23 cellular contexts compared by ENCODE assay signal in genomic region chr10:83605783-83606182, GRCh38.
"Had no signal": no experiment of that assay in that cellular context is flagged by ENCODE, and none has a peak within 500 bp of the region (broad histone marks: within the 10 kb centered on the region; RNA-seq: fewer than 3 reads in every experiment).

No MANE protein-coding gene starts in this region.

- H3K4me3 Mint-ChIP-seq: activated CD4-positive, alpha-beta T cell treated with anti-CD3 and anti-CD28 coated beads, Interleukin-2, amount 10 ng/mL, durations not matched to agents 7 days and 5 days; activated CD8-positive, alpha-beta memory T cell treated with anti-CD3 and anti-CD28 coated beads, Interleukin-2, amount 10 ng/mL, durations not matched to agents 7 days and 5 days; activated CD8-positive, alpha-beta T cell treated with anti-CD3 and anti-CD28 coated beads for 36 hours; activated naive CD4-positive, alpha-beta T cell treated with anti-CD3 and anti-CD28 coated beads, Interleukin-2, amount 10 ng/mL, durations not matched to agents 7 days and 5 days; endodermal cell; naive thymus-derived CD8-positive, alpha-beta T cell; T-helper 2 cell treated with Interferon-gamma antibody and Interleukin-4, amounts not matched to agents 5 μg/mL and 100 μg/mL, for 36 hours had no signal

- H3K27ac ChIP-seq: body of pancreas, cardiac muscle cell, epithelial cell of prostate, lower lobe of right lung, ovary, psoas muscle, upper lobe of right lung, VCaP had no signal

- H3K9me3 Mint-ChIP-seq: activated CD4-positive, alpha-beta T cell treated with anti-CD3 and anti-CD28 coated beads, Interleukin-2, amount 10 ng/mL, durations not matched to agents 7 days and 5 days; activated naive CD4-positive, alpha-beta T cell treated with anti-CD3 and anti-CD28 coated beads, Interleukin-2, amount 10 ng/mL, durations not matched to agents 7 days and 5 days; endodermal cell had no signal

- H3K36me3 ChIP-seq: cardiac muscle cell, lower lobe of right lung, ovary, upper lobe of right lung had no signal

- DNase-seq: activated CD4-positive, alpha-beta T cell treated with anti-CD3 and anti-CD28 coated beads, Interleukin-2, amount 10 ng/mL, durations not matched to agents 7 days and 5 days; activated CD4-positive, CD25-positive, alpha-beta regulatory T cell treated with anti-CD3 and anti-CD28 coated beads, Interleukin-2, amount 50 U/mL, for 72 hours; activated CD8-positive, alpha-beta memory T cell treated with anti-CD3 and anti-CD28 coated beads, Interleukin-2, amount 10 ng/mL, durations not matched to agents 7 days and 5 days; activated CD8-positive, alpha-beta T cell treated with anti-CD3 and anti-CD28 coated beads for 36 hours; activated effector memory CD4-positive, alpha-beta T cell treated with anti-CD3 and anti-CD28 coated beads, Interleukin-2, amount 50 U/mL, for 16 hours; activated naive CD4-positive, alpha-beta T cell treated with anti-CD3 and anti-CD28 coated beads, Interleukin-2, amount 10 ng/mL, durations not matched to agents 7 days and 5 days; activated T-cell treated with anti-CD3 and anti-CD28 coated beads for 4 hours; body of pancreas; cortex of kidney; kidney; lower lobe of right lung; naive thymus-derived CD8-positive, alpha-beta T cell; ovary; psoas muscle; stimulated activated CD4-positive, alpha-beta T cell treated with anti-CD3 and anti-CD28 coated beads, Interleukin-12 subunit alpha, Interleukin-12 subunit beta, amount 100 ng/mL, for 4 hours; stimulated activated CD4-positive, alpha-beta T cell treated with anti-CD3 and anti-CD28 coated beads, Interleukin-4, amount 100 ng/mL, for 4 hours; stimulated activated naive CD8-positive, alpha-beta T cell treated with anti-CD3 and anti-CD28 coated beads, Interleukin-15, Interleukin-2, amounts not matched to agents 100 U/mL and 50 U/mL, for 24 hours; upper lobe of right lung had no signal

- H3K36me3 Mint-ChIP-seq: activated CD8-positive, alpha-beta memory T cell treated with anti-CD3 and anti-CD28 coated beads, Interleukin-2, amount 10 ng/mL, durations not matched to agents 7 days and 5 days; activated naive CD4-positive, alpha-beta T cell treated with anti-CD3 and anti-CD28 coated beads, Interleukin-2, amount 10 ng/mL, durations not matched to agents 7 days and 5 days; naive thymus-derived CD8-positive, alpha-beta T cell had no signal

- H3K27ac Mint-ChIP-seq: activated CD4-positive, alpha-beta T cell treated with anti-CD3 and anti-CD28 coated beads, Interleukin-2, amount 10 ng/mL, durations not matched to agents 7 days and 5 days; activated CD8-positive, alpha-beta memory T cell treated with anti-CD3 and anti-CD28 coated beads, Interleukin-2, amount 10 ng/mL, durations not matched to agents 7 days and 5 days; activated CD8-positive, alpha-beta T cell treated with anti-CD3 and anti-CD28 coated beads for 36 hours; activated naive CD4-positive, alpha-beta T cell treated with anti-CD3 and anti-CD28 coated beads, Interleukin-2, amount 10 ng/mL, durations not matched to agents 7 days and 5 days; endodermal cell; naive thymus-derived CD8-positive, alpha-beta T cell; T-helper 2 cell treated with Interferon-gamma antibody and Interleukin-4, amounts not matched to agents 5 μg/mL and 100 μg/mL, for 36 hours had no signal

- H3K9me3 ChIP-seq: body of pancreas, lower lobe of right lung, ovary, psoas muscle, upper lobe of right lung had no signal

- H3K4me1 Mint-ChIP-seq: activated naive CD4-positive, alpha-beta T cell treated with anti-CD3 and anti-CD28 coated beads, Interleukin-2, amount 10 ng/mL, durations not matched to agents 7 days and 5 days; naive thymus-derived CD8-positive, alpha-beta T cell had no signal

- H3K4me1 ChIP-seq: body of pancreas, lower lobe of right lung, psoas muscle, upper lobe of right lung had no signal

- H3K27me3 ChIP-seq: body of pancreas, cardiac muscle cell, ovary, upper lobe of right lung had no signal

- H3K4me3 ChIP-seq: body of pancreas, cardiac muscle cell, lower lobe of right lung, ovary, psoas muscle, upper lobe of right lung had no signal

- H3K27me3 Mint-ChIP-seq: activated CD4-positive, alpha-beta T cell treated with anti-CD3 and anti-CD28 coated beads, Interleukin-2, amount 10 ng/mL, durations not matched to agents 7 days and 5 days; activated CD8-positive, alpha-beta memory T cell treated with anti-CD3 and anti-CD28 coated beads, Interleukin-2, amount 10 ng/mL, durations not matched to agents 7 days and 5 days; activated CD8-positive, alpha-beta T cell treated with anti-CD3 and anti-CD28 coated beads for 36 hours; activated naive CD4-positive, alpha-beta T cell treated with anti-CD3 and anti-CD28 coated beads, Interleukin-2, amount 10 ng/mL, durations not matched to agents 7 days and 5 days had no signal
